In genomic region chr16:74466872-74467271, GRCh38 we compare ENCODE assay signal across 15 cellular contexts. TPM values are rescaled to one million over a fixed set of nuclear protein-coding genes. Genes with fewer than 3 reads are reported as not detected.
DNase-seq lines count a peak whose midpoint lies in the region; ATAC-seq lines count a peak whose summit lies in the region.
"Had no signal": no experiment of that assay in that cellular context is flagged by ENCODE, and none has a peak within 500 bp of the region (broad histone marks: within the 10 kb centered on the region; RNA-seq: fewer than 3 reads in every experiment).

No MANE protein-coding gene starts in this region.

- peak in 1 of 2 donors; percentile 11 for DNase-seq in activated naive CD4-positive, alpha-beta T cell treated with anti-CD3 and anti-CD28 coated beads, Interleukin-2, amount 50 U/mL, for 72 hours (ENCODE audit: low spot score in 2 of 2)
- DNase-seq in activated naive CD4-positive, alpha-beta T cell treated with anti-CD3 and anti-CD28 coated beads, Interleukin-2, amount 50 U/mL, for 16 hours: no peak
- DNase-seq in NCI-H1105 (lab: John Stamatoyannopoulos, UW) (no peak), mesenteric fat pad (ENCODE audit: low spot score) (no peak)
- DNase-seq: NCI-H1417, NCI-H69, SHP77, sigmoid colon, transverse colon had no signal

- H3K4me3 Mint-ChIP-seq in T-helper 1 cell treated with Interleukin-12 subunit alpha and Interleukin-12 subunit beta and Interleukin-4 antibody, amounts not matched to agents 30 μg/mL and 1 μg/mL, for 36 hours: peak overlapping the region; percentile 28
- H3K4me3 Mint-ChIP-seq: dendritic cell treated with granulocyte-macrophage colony-stimulating factor and Interleukin-4, amounts not matched to agents 40 ng/mL and 50 ng/mL, for 4 days; WTC11 had no signal

- H3K36me3 Mint-ChIP-seq in activated naive CD4-positive, alpha-beta T cell treated with anti-CD3 and anti-CD28 coated beads, Interleukin-2, amount 50 U/mL, for 72 hours: peaks cover 7 to 8% of the 10 kb centered on the region in 2 donors
- H3K36me3 Mint-ChIP-seq in T-helper 1 cell treated with Interleukin-12 subunit alpha and Interleukin-12 subunit beta and Interleukin-4 antibody, amounts not matched to agents 30 μg/mL and 1 μg/mL, for 36 hours (ENCODE audit: low read depth): peaks cover 64% of the 10 kb centered on the region

- H3K9me3 Mint-ChIP-seq in activated naive CD4-positive, alpha-beta T cell treated with anti-CD3 and anti-CD28 coated beads, Interleukin-2, amount 50 U/mL, for 72 hours: no peaks in the 10 kb centered on the region
- no peaks in the 10 kb centered on the region for H3K9me3 Mint-ChIP-seq in T-helper 1 cell treated with Interleukin-12 subunit alpha and Interleukin-12 subunit beta and Interleukin-4 antibody, amounts not matched to agents 30 μg/mL and 1 μg/mL, for 36 hours
- H3K9me3 Mint-ChIP-seq: dendritic cell treated with granulocyte-macrophage colony-stimulating factor and Interleukin-4, amounts not matched to agents 40 ng/mL and 50 ng/mL, for 4 days; WTC11 had no signal

- H3K4me1 Mint-ChIP-seq in T-helper 1 cell treated with Interleukin-12 subunit alpha and Interleukin-12 subunit beta and Interleukin-4 antibody, amounts not matched to agents 30 μg/mL and 1 μg/mL, for 36 hours (ENCODE audit: low read depth): peaks cover 20% of the 10 kb centered on the region
- H3K4me1 Mint-ChIP-seq: WTC11 had no signal

- H3K27ac Mint-ChIP-seq in activated naive CD4-positive, alpha-beta T cell treated with anti-CD3 and anti-CD28 coated beads, Interleukin-2, amount 50 U/mL, for 72 hours: peak overlapping the region; percentile 0 to 39
- peak overlapping the region; percentile 33 for H3K27ac Mint-ChIP-seq in T-helper 1 cell treated with Interleukin-12 subunit alpha and Interleukin-12 subunit beta and Interleukin-4 antibody, amounts not matched to agents 30 μg/mL and 1 μg/mL, for 36 hours
- H3K27ac Mint-ChIP-seq: dendritic cell treated with granulocyte-macrophage colony-stimulating factor and Interleukin-4, amounts not matched to agents 40 ng/mL and 50 ng/mL, for 4 days; WTC11 had no signal

- H3K27me3 Mint-ChIP-seq in T-helper 1 cell treated with Interleukin-12 subunit alpha and Interleukin-12 subunit beta and Interleukin-4 antibody, amounts not matched to agents 30 μg/mL and 1 μg/mL, for 36 hours (ENCODE audit: low read depth): no peaks in the 10 kb centered on the region
- H3K27me3 Mint-ChIP-seq: dendritic cell treated with granulocyte-macrophage colony-stimulating factor and Interleukin-4, amounts not matched to agents 40 ng/mL and 50 ng/mL, for 4 days had no signal

- peak; percentile 67 to 92 for ATAC-seq in activated naive CD4-positive, alpha-beta T cell treated with anti-CD3 and anti-CD28 coated beads, Interleukin-2, amount 50 U/mL, for 72 hours
- ATAC-seq in GM21786 (IDR thresholded peaks at IDR 0.05; ENCODE audit: unreplicated experiment) (peak; percentile 63), GM21717 (IDR thresholded peaks at IDR 0.05; ENCODE audit: unreplicated experiment) (no peak), GM19463 (IDR thresholded peaks at IDR 0.05; ENCODE audit: unreplicated experiment) (no peak)
- ATAC-seq: WTC11 had no signal

RNA-seq across cellular contexts. Expression of gene CLEC18B, which starts 45.6 kb away (rescaled TPM):
- total RNA-seq in activated naive CD4-positive, alpha-beta T cell treated with anti-CD3 and anti-CD28 coated beads, Interleukin-2, amount 50 U/mL, for 72 hours: under 1 TPM in 1 of 2 donors, not detected in 1; 0.49 TPM
- 0.19 TPM for total RNA-seq in mesenteric fat pad

Comparison
In these comparisons a context has a peak if more than half of its experiments do, and no peak if none do; other contexts are left out.
1. ATAC-seq: peak in activated naive CD4-positive, alpha-beta T cell treated with anti-CD3 and anti-CD28 coated beads, Interleukin-2, amount 50 U/mL, for 72 hours (2 of 2) and GM21786 (single experiment); none in GM21717 (single experiment) and GM19463 (single experiment).